Comparison of ENCODE assay signal across 35 cellular contexts in the genomic region with DNA sequence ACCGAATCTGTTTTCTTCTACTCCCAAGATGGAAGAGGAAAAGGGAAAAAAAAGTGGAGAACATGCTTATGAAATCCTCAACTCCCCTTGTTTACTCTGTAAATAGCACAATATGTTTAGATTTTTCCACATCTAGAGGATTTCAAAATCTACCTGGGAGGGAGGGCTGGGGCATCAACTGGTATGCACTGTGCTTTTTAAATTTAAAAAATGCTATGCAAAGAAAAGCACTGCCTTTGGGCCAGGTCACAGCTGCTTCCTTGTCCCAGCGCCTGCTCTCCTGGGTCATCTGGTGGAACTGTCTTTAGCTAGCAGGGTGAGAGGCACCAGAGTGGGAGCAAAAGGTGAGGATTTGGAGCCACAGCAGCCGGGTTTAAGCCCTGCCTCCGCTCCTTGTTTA.
"Had no signal": no experiment of that assay in that cellular context is flagged by ENCODE, and none has a peak within 500 bp of the region (broad histone marks: within the 10 kb centered on the region; RNA-seq: fewer than 3 reads in every experiment).

No MANE protein-coding gene starts in this region.

- H3K27me3 ChIP-seq: MG63 had no signal

- DNase-seq: Kasumi-1, MG63, MM.1S, MV-4-11, NCI-H1048, NCI-H1092, NCI-H1092 treated with DMSO at 0.1 percent for 48 hours, NCI-H1105, NCI-H1105 treated with DMSO at 0.1 percent for 48 hours, NCI-H1417, NCI-H1417 treated with DMSO at 0.1 percent for 48 hours, NCI-H1436, NCI-H1436 treated with DMSO at 0.1 percent for 48 hours, NCI-H146, NCI-H1694, NCI-H1694 treated with DMSO at 0.1 percent for 48 hours, NCI-H187, NCI-H187 treated with DMSO at 0.1 percent for 48 hours, NCI-H1930, NCI-H2029, NCI-H2029 treated with DMSO at 0.1 percent for 48 hours, NCI-H2081, NCI-H2081 treated with DMSO at 0.1 percent for 48 hours, NCI-H2107, NCI-H2171, NCI-H2171 treated with DMSO at 0.1 percent for 48 hours, NCI-H2227 treated with DMSO at 0.1 percent for 48 hours, NCI-H226, NCI-H345, NCI-H446, NCI-H446 treated with DMSO at 0.1 percent for 48 hours, NCI-H510A, NCI-H510A treated with DMSO at 0.1 percent for 48 hours, NCI-H524, NCI-H524 treated with DMSO at 0.1 percent for 48 hours had no signal

- H3K36me3 ChIP-seq: MG63 had no signal

- H3K4me3 ChIP-seq: MG63 had no signal

- H3K9me3 ChIP-seq: MG63 had no signal
